Comparison of ENCODE assay signal across 10 cellular contexts in the genomic region with DNA sequence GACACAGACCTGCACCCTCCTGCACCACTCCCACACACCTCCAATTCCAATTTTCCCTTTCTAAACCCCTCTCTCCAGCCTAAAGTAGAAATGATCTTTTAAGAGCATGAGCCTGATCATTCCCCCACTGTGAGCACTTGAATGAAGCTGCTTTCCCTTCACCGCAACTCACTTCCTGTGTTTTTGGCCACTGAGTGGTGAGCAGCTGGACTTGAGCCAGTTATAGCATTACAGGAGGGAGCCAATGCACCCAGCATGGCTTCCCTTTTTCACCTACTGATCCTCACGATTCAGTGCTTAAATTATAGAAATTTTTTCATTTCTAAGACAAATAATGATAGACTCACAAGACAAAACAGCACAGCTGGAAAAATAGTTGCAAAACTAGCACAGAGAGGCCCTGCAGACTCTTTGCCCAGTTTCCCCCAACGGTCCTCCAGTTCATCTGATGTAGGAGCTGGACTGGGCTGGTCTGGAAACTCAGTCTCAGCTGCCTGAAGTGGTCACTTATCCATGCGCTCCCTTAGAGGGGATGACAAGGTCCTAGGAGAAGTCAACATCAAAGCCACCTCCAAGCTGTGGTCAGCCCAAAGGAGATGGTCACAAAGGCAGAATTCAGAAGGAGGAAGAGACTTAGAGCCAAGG. TPM values are rescaled to one million over a fixed set of nuclear protein-coding genes. Genes with fewer than 3 reads are reported as not detected.
DNase-seq lines count a peak whose midpoint lies in the region; ATAC-seq, FAIRE-seq and TF ChIP-seq lines count a peak whose summit lies in the region.
"Had no signal": no experiment of that assay in that cellular context is flagged by ENCODE, and none has a peak within 500 bp of the region (broad histone marks: within the 10 kb centered on the region; RNA-seq: fewer than 3 reads in every experiment).

No MANE protein-coding gene starts in this region.

- ATAC-seq in K562: 0 out of 3 replicates have a peak, but pooled peaks have one; percentile 26
- ATAC-seq in natural killer cell treated with Interleukin-12 subunit alpha and Interleukin-12 subunit beta and Interleukin-15 and Interleukin-18, amount 100 ng/mL, for 72 hours: peak in 1 of 2 donors; percentile 44

- in situ Hi-C loops in K562 (cut with MboI): no loop called here

- CTCF ChIA-PET in K562 (lab: Yijun Ruan, JAX; ENCODE audit: low intra/inter-chr PET ratio): no interaction called here

- no peak for TF ChIP-seq RAD21 in K562 (CRISPR knock-in tag; conservative IDR thresholded peaks at IDR 0.05 in 1 of 2, IDR thresholded peaks at IDR 0.05 in 1 of 2)

- no peak for TF ChIP-seq EP300 in K562 (IDR thresholded peaks at IDR 0.05; ENCODE audit: low read length)

- H3K36me3 Mint-ChIP-seq in natural killer cell treated with Interleukin-12 subunit alpha and Interleukin-12 subunit beta and Interleukin-15 and Interleukin-18, amount 100 ng/mL, for 72 hours: peaks cover 13% of the 10 kb centered on the region

- H3K9me1 ChIP-seq in K562 (ENCODE audit: control insufficient read depth, insufficient read depth, low read length): no peaks in the 10 kb centered on the region

- H3K4me1 Mint-ChIP-seq in natural killer cell treated with Interleukin-12 subunit alpha and Interleukin-12 subunit beta and Interleukin-15 and Interleukin-18, amount 100 ng/mL, for 72 hours (ENCODE audit: low read depth in 2 of 2): peaks cover 14 to 22% of the 10 kb centered on the region in 2 donors

- DNase-seq in GDM1 (lab: John Stamatoyannopoulos, UW) (peak; percentile 54), NB4 (ENCODE audit: low read depth) (peak; percentile 86), K562 (ENCODE audit: extremely low read depth in 1 of 4, low spot score in 3 of 4) (peak in 1 of 4 experiments; percentile 32), colonic mucosa (no peak), germinal center (ENCODE audit: low spot score) (no peak), NCI-H2171 (lab: John Stamatoyannopoulos, UW) (no peak)
- no peak for DNase-seq in natural killer cell treated with Interleukin-12 subunit alpha and Interleukin-12 subunit beta and Interleukin-15 and Interleukin-18, amount 100 ng/mL, for 72 hours (ENCODE audit: low spot score)
- DNase-seq in activated CD4-positive, alpha-beta T cell treated with anti-CD3 and anti-CD28 coated beads, Interleukin-2, amount 50 U/mL, for 48 hours: no peak

- POLR2A ChIA-PET in K562 (lab: Yijun Ruan, JAX): interaction anchor here (0.8 to 1.3 kb wide), 3 partner anchors 9 to 62 kb away, joined by 3 to 4 read pairs (median 3); partner anchors contain the start of gene APOL2

- no peak for TF ChIP-seq POLR2A in NB4 (IDR thresholded peaks at IDR 0.05; ENCODE audit: extremely low read depth, insufficient read length)
- TF ChIP-seq POLR2A in K562 (conservative IDR thresholded peaks at IDR 0.05): no peak

- H2AFZ ChIP-seq in K562 (ENCODE audit: low read depth, low read length): peak overlapping the region; percentile 70

- H3K4me1 ChIP-seq in K562 (replicated peaks in 1 of 2; ENCODE audit: control insufficient read depth in 2 of 2, insufficient read depth in 2 of 2, low read length in 2 of 2) (no peaks in the 10 kb centered on the region; a peak in 1 of 5 replicates), colonic mucosa (no peaks in the 10 kb centered on the region)

- H3K27ac ChIP-seq in K562 (ENCODE audit: extremely low read depth, low read depth, low read length) (no peak overlapping the region), colonic mucosa (no peak overlapping the region)

- no peaks in the 10 kb centered on the region for H3K79me2 ChIP-seq in K562 (ENCODE audit: control insufficient read depth, insufficient read depth, low read length)

- TF ChIP-seq CTCF in NB4 (IDR thresholded peaks at IDR 0.05; ENCODE audit: low read depth, low read length) (no peak), K562 (IDR thresholded peaks at IDR 0.05 in 2 of 3, conservative IDR thresholded peaks at IDR 0.05 in 1 of 3; ENCODE audit: insufficient read depth in 2 of 3, low read depth in 1 of 3, low read length in 3 of 3) (no peak), colonic mucosa (IDR thresholded peaks at IDR 0.05) (no peak)

- H3K27ac Mint-ChIP-seq in natural killer cell treated with Interleukin-12 subunit alpha and Interleukin-12 subunit beta and Interleukin-15 and Interleukin-18, amount 100 ng/mL, for 72 hours: peak overlapping the region in 1 of 2 donors; percentile 3
- H3K27ac Mint-ChIP-seq: activated T-helper 1 cell treated with anti-CD3 and anti-CD28 coated beads, Interleukin-12 subunit alpha, Interleukin-12 subunit beta, Interleukin-2, Interleukin-4 antibody, amounts not matched to agents 30 ng/mL and 10 ng/mL and 1 ng/mL, durations not matched to agents 14 hours and 24 hours and 36 hours had no signal

- BruUV-seq in K562 (replicated peaks; lab: Mats Ljungman, UMichigan): no TSS peak

- peaks cover 2% of the 10 kb centered on the region; the same call in 1 of the 2 replicates for H3K9me3 ChIP-seq in K562 (replicated peaks; ENCODE audit: control insufficient read depth, insufficient read depth, low read depth, low read length)
- H3K9me3 ChIP-seq in colonic mucosa: no peaks in the 10 kb centered on the region

- intact Hi-C loops in K562 (cut with micrococcal nuclease): no loop called here
- intact Hi-C loops in colonic mucosa (cut with DNase I): no loop called here

- H3K4me3 ChIP-seq in NB4 (ENCODE audit: low read depth, low read length) (no peak overlapping the region), K562 (no peak overlapping the region), colonic mucosa (no peak overlapping the region)

- H3K4me3 Mint-ChIP-seq in natural killer cell treated with Interleukin-12 subunit alpha and Interleukin-12 subunit beta and Interleukin-15 and Interleukin-18, amount 100 ng/mL, for 72 hours: peak overlapping the region; percentile 51
- H3K4me3 Mint-ChIP-seq: activated T-helper 1 cell treated with anti-CD3 and anti-CD28 coated beads, Interleukin-12 subunit alpha, Interleukin-12 subunit beta, Interleukin-2, Interleukin-4 antibody, amounts not matched to agents 30 ng/mL and 10 ng/mL and 1 ng/mL, durations not matched to agents 14 hours and 24 hours and 36 hours had no signal

- H3K9me3 Mint-ChIP-seq in natural killer cell treated with Interleukin-12 subunit alpha and Interleukin-12 subunit beta and Interleukin-15 and Interleukin-18, amount 100 ng/mL, for 72 hours: peaks cover 4% of the 10 kb centered on the region

- FAIRE-seq in K562 (lab: Jason Lieb, UNC): no peak

- H3K4me2 ChIP-seq in K562 (ENCODE audit: insufficient read depth, low read length): no peak overlapping the region

- peaks cover 29 to 31% of the 10 kb centered on the region in 2 donors for H3K27me3 Mint-ChIP-seq in natural killer cell treated with Interleukin-12 subunit alpha and Interleukin-12 subunit beta and Interleukin-15 and Interleukin-18, amount 100 ng/mL, for 72 hours

- 40% methylated on average over 4 of the region's 4 CpGs for WGBS in K562 (ENCODE audit: insufficient coverage, low coverage, missing lambda C conversion rate)

- H3K36me3 ChIP-seq in K562 (ENCODE audit: control insufficient read depth, insufficient read depth, low read length) (no peaks in the 10 kb centered on the region), colonic mucosa (no peaks in the 10 kb centered on the region)

- no peaks in the 10 kb centered on the region for H4K20me1 ChIP-seq in K562 (replicated peaks; ENCODE audit: control insufficient read depth, insufficient read depth, low read length)

- H3K27me3 ChIP-seq in K562 (ENCODE audit: control insufficient read depth in 2 of 2, insufficient read depth in 2 of 2, low read length in 2 of 2): no peaks in the 10 kb centered on the region
- H3K27me3 ChIP-seq in colonic mucosa: no peaks in the 10 kb centered on the region

- no peak overlapping the region for H3K9ac ChIP-seq in K562 (ENCODE audit: insufficient read depth in 1 of 2, low read depth in 2 of 2, low read length in 2 of 2)
- no peak overlapping the region for H3K9ac ChIP-seq in colonic mucosa (ENCODE audit: low read depth in 2 of 2, low read length in 2 of 2)

RNA-seq across cellular contexts. Expression of gene APOL4, which starts 9.8 kb away (rescaled TPM):
- 11.5 and 14.1 TPM in 2 replicates for total RNA-seq in K562 (2011; cell fraction: chromatin; rRNA removed; ENCODE audit: low replicate concordance)
- 8.7 and 14.0 TPM in 2 replicates for total RNA-seq in K562 (2011; cell fraction: nucleolus; rRNA removed)
- total RNA-seq in K562 (2011; cell fraction: nucleoplasm; rRNA removed): 14.4 and 15.3 TPM in 2 replicates
- total RNA-seq in K562 (2014; rRNA removed) (6.6 and 9.4 TPM in 2 replicates), K562 (2014; rRNA removed; fragmentation: Illumina TruSeq; extraction: Trizol) (7.6 and 9.3 TPM in 2 replicates), K562 (2015; rRNA removed; fragmentation: Illumina TruSeq; extraction: Trizol) (11.0 and 11.9 TPM in 2 replicates), K562 (2021) (8.9 and 9.8 TPM in 2 replicates), colonic mucosa (1 to 10 TPM; 1.9 to 2.3 TPM)
- polyA plus RNA-seq in K562 (2011; rRNA removed) (14.3 and 14.5 TPM in 2 replicates), K562 (2014; fragmentation: Illumina TruSeq; extraction: Trizol) (8.1 and 10.2 TPM in 2 replicates), K562 (2014; fragmentation: Nextera tagmentation; extraction: Ambion mirVana) (10 to 100 TPM in 1 of 2 experiments, 1 to 10 TPM in 1; 8.9 to 15.0 TPM), K562 (2014; rRNA removed) (6.5 and 7.2 TPM in 2 replicates)
- 14.6 and 18.4 TPM in 2 replicates for polyA plus RNA-seq in K562 (2011; cell fraction: cytosol; rRNA removed)
- 8.5 and 10.5 TPM in 2 replicates for polyA plus RNA-seq in K562 (2011; cell fraction: nucleus; rRNA removed)
- polyA plus RNA-seq in K562 (2012): 16.0 and 18.4 TPM in 2 replicates
- 32.8 and 36.6 TPM in 2 replicates for polyA minus RNA-seq in K562 (2011; rRNA and poly(A)+ RNA removed)
- 9.2 and 12.4 TPM in 2 replicates for polyA minus RNA-seq in K562 (2011; cell fraction: cytosol; rRNA and poly(A)+ RNA removed)
- 6.5 and 15.6 TPM in 2 replicates for polyA minus RNA-seq in K562 (2011; cell fraction: nucleus; rRNA and poly(A)+ RNA removed)
- total RNA-seq in natural killer cell treated with Interleukin-12 subunit alpha and Interleukin-12 subunit beta and Interleukin-15 and Interleukin-18, amount 100 ng/mL, for 72 hours: 1 to 10 TPM in 1 of 2 donors, under 1 TPM in 1; 0.64 to 1.5 TPM
- total RNA-seq: mononuclear cell had no signal

RNA-seq across cellular contexts. Expression of gene APOL2, which starts 28.0 kb away (rescaled TPM):
- 7.9 and 14.5 TPM in 2 replicates for total RNA-seq in K562 (2011; cell fraction: chromatin; rRNA removed; ENCODE audit: low replicate concordance)
- 9.6 and 11.0 TPM in 2 replicates for total RNA-seq in K562 (2011; cell fraction: nucleolus; rRNA removed)
- 11.5 and 15.8 TPM in 2 replicates for total RNA-seq in K562 (2011; cell fraction: nucleoplasm; rRNA removed)
- total RNA-seq in K562 (2014; rRNA removed) (8.9 and 9.7 TPM in 2 replicates), K562 (2014; rRNA removed; fragmentation: Illumina TruSeq; extraction: Trizol) (9.3 and 10.6 TPM in 2 replicates), K562 (2015; rRNA removed; fragmentation: Illumina TruSeq; extraction: Trizol) (9.6 and 10.6 TPM in 2 replicates), K562 (2021) (9.7 and 10.6 TPM in 2 replicates), colonic mucosa (10 to 100 TPM; 27.5 to 29.4 TPM)
- polyA plus RNA-seq in K562 (2011; rRNA removed) (5.4 and 7.7 TPM in 2 replicates), K562 (2014; fragmentation: Illumina TruSeq; extraction: Trizol) (8.9 and 9.4 TPM in 2 replicates), K562 (2014; fragmentation: Nextera tagmentation; extraction: Ambion mirVana) (1 to 10 TPM; 2.7 to 6.8 TPM), K562 (2014; rRNA removed) (6.6 and 6.9 TPM in 2 replicates)
- 5.7 and 7.9 TPM in 2 replicates for polyA plus RNA-seq in K562 (2011; cell fraction: cytosol; rRNA removed)
- 7.8 and 12.8 TPM in 2 replicates for polyA plus RNA-seq in K562 (2011; cell fraction: nucleus; rRNA removed)
- polyA plus RNA-seq in K562 (2012): 12.3 and 12.8 TPM in 2 replicates
- polyA minus RNA-seq in K562 (2011; rRNA and poly(A)+ RNA removed): 7.8 and 13.2 TPM in 2 replicates
- polyA minus RNA-seq in K562 (2011; cell fraction: cytosol; rRNA and poly(A)+ RNA removed): 3.5 and 6.3 TPM in 2 replicates
- 2.4 and 3.6 TPM in 2 replicates for polyA minus RNA-seq in K562 (2011; cell fraction: nucleus; rRNA and poly(A)+ RNA removed)
- total RNA-seq in natural killer cell treated with Interleukin-12 subunit alpha and Interleukin-12 subunit beta and Interleukin-15 and Interleukin-18, amount 100 ng/mL, for 72 hours: 100 to 1,000 TPM in 1 of 2 donors, 10 to 100 TPM in 1; 92.1 to 231 TPM

RNA-seq across cellular contexts. Expression of gene APOL1, which starts 41.6 kb away (rescaled TPM):
- total RNA-seq in K562 (2011; cell fraction: chromatin; rRNA removed; ENCODE audit: low replicate concordance): 16.6 and 19.1 TPM in 2 replicates
- 16.3 and 21.5 TPM in 2 replicates for total RNA-seq in K562 (2011; cell fraction: nucleolus; rRNA removed)
- 19.4 and 21.1 TPM in 2 replicates for total RNA-seq in K562 (2011; cell fraction: nucleoplasm; rRNA removed)
- total RNA-seq in K562 (2014; rRNA removed): 5.8 TPM in 2 replicates
- total RNA-seq in K562 (2014; rRNA removed; fragmentation: Illumina TruSeq; extraction: Trizol): 3.5 and 4.1 TPM in 2 replicates
- 7.0 and 7.3 TPM in 2 replicates for total RNA-seq in K562 (2015; rRNA removed; fragmentation: Illumina TruSeq; extraction: Trizol)
- 8.1 and 9.0 TPM in 2 replicates for total RNA-seq in K562 (2021)
- 4.7 and 5.6 TPM in 2 replicates for polyA plus RNA-seq in K562 (2011; rRNA removed)
- polyA plus RNA-seq in K562 (2011; cell fraction: cytosol; rRNA removed): 2.8 and 4.2 TPM in 2 replicates
- polyA plus RNA-seq in K562 (2011; cell fraction: nucleus; rRNA removed): 7.4 and 14.5 TPM in 2 replicates
- 21.2 and 33.8 TPM in 2 replicates for polyA plus RNA-seq in K562 (2012)
- 9.5 and 9.7 TPM in 2 replicates for polyA plus RNA-seq in K562 (2014; fragmentation: Illumina TruSeq; extraction: Trizol)
- polyA plus RNA-seq in K562 (2014; fragmentation: Nextera tagmentation; extraction: Ambion mirVana): 1 to 10 TPM; 2.5 to 4.2 TPM
- polyA plus RNA-seq in K562 (2014; rRNA removed): 5.3 and 6.9 TPM in 2 replicates
- 4.9 and 5.3 TPM in 2 replicates for polyA minus RNA-seq in K562 (2011; rRNA and poly(A)+ RNA removed)
- polyA minus RNA-seq in K562 (2011; cell fraction: cytosol; rRNA and poly(A)+ RNA removed): 1.2 and 5.9 TPM in 2 replicates
- polyA minus RNA-seq in K562 (2011; cell fraction: nucleus; rRNA and poly(A)+ RNA removed): 2.6 and 3.2 TPM in 2 replicates
- total RNA-seq in natural killer cell treated with Interleukin-12 subunit alpha and Interleukin-12 subunit beta and Interleukin-15 and Interleukin-18, amount 100 ng/mL, for 72 hours: 100 to 1,000 TPM in 1 of 2 donors, 10 to 100 TPM in 1; 42.2 to 129 TPM
- total RNA-seq in colonic mucosa: 10 to 100 TPM; 14.7 to 34.6 TPM

RNA-seq across cellular contexts. Expression of gene APOL3, which starts 50.8 kb away (rescaled TPM):
- total RNA-seq in K562 (2011; cell fraction: chromatin; rRNA removed; ENCODE audit: low replicate concordance): 1.7 TPM in 2 replicates
- total RNA-seq in K562 (2011; cell fraction: nucleolus; rRNA removed): 0.50 and 0.53 TPM in 2 replicates
- not detected in 2 replicates for total RNA-seq in K562 (2011; cell fraction: nucleoplasm; rRNA removed)
- total RNA-seq in K562 (2014; rRNA removed) (0.69 TPM in 1 of 2 replicates, not detected in the other), K562 (2014; rRNA removed; fragmentation: Illumina TruSeq; extraction: Trizol) (0.33 and 0.73 TPM in 2 replicates), K562 (2015; rRNA removed; fragmentation: Illumina TruSeq; extraction: Trizol) (0.25 and 0.38 TPM in 2 replicates), K562 (2021) (0.67 and 1.1 TPM in 2 replicates), colonic mucosa (1 to 10 TPM; 5.9 to 9.6 TPM)
- polyA plus RNA-seq in K562 (2011; rRNA removed) (0.32 and 0.54 TPM in 2 replicates), K562 (2014; fragmentation: Illumina TruSeq; extraction: Trizol) (0.87 and 1.1 TPM in 2 replicates), K562 (2014; fragmentation: Nextera tagmentation; extraction: Ambion mirVana) (under 1 TPM; 0.25 to 0.80 TPM), K562 (2014; rRNA removed) (0.18 and 0.93 TPM in 2 replicates)
- 0.04 and 0.09 TPM in 2 replicates for polyA plus RNA-seq in K562 (2011; cell fraction: cytosol; rRNA removed)
- 0.11 and 0.75 TPM in 2 replicates for polyA plus RNA-seq in K562 (2011; cell fraction: nucleus; rRNA removed)
- polyA plus RNA-seq in K562 (2012): 0.66 and 2.7 TPM in 2 replicates
- 0.21 and 0.35 TPM in 2 replicates for polyA minus RNA-seq in K562 (2011; rRNA and poly(A)+ RNA removed)
- not detected in 2 replicates for polyA minus RNA-seq in K562 (2011; cell fraction: cytosol; rRNA and poly(A)+ RNA removed)
- 0.54 TPM in 1 of 2 replicates, not detected in the other for polyA minus RNA-seq in K562 (2011; cell fraction: nucleus; rRNA and poly(A)+ RNA removed)
- total RNA-seq in natural killer cell treated with Interleukin-12 subunit alpha and Interleukin-12 subunit beta and Interleukin-15 and Interleukin-18, amount 100 ng/mL, for 72 hours: 100 to 1,000 TPM in 1 of 2 donors, 10 to 100 TPM in 1; 79.8 to 169 TPM

Comparison
In these comparisons a context has a peak if more than half of its experiments do, and no peak if none do; other contexts are left out.
1. DNase-seq: peak in GDM1 (single experiment) and NB4 (single experiment); none in natural killer cell treated with Interleukin-12 subunit alpha and Interleukin-12 subunit beta and Interleukin-15 and Interleukin-18, amount 100 ng/mL, for 72 hours (single experiment), colonic mucosa (single experiment), activated CD4-positive, alpha-beta T cell treated with anti-CD3 and anti-CD28 coated beads, Interleukin-2, amount 50 U/mL, for 48 hours (0 of 2), germinal center (single experiment) and NCI-H2171 (single experiment).